ENCODE assay signal across 1 cellular context in genomic region chr7:36283711-36284130, GRCh38.
TF ChIP-seq lines count a peak whose summit lies in the region.

No MANE protein-coding gene starts in this region.

TF ChIP-seq in GM12878, 131 proteins besides CTCF, POLR2A, EP300 and RAD21 (continued from another document):
- TF ChIP-seq CEBPZ (IDR thresholded peaks at IDR 0.05; ENCODE audit: low read depth, low read length) (no peak), CBFB (IDR thresholded peaks at IDR 0.05; ENCODE audit: low read depth) (0 out of 2 replicates have a peak, but pooled peaks have one; percentile 49), CHD2 (IDR thresholded peaks at IDR 0.05; ENCODE audit: borderline replicate concordance, low read depth, low read length) (0 out of 2 replicates have a peak, but pooled peaks have one; percentile 20), ZBTB33 (IDR thresholded peaks at IDR 0.05) (peak; percentile 70; the same call in 1 of the 2 replicates), MTA2 (IDR thresholded peaks at IDR 0.05; ENCODE audit: low read depth) (peak; percentile 36; the same call in 1 of the 2 replicates), ATF7 (IDR thresholded peaks at IDR 0.05; ENCODE audit: low read depth) (no peak)
